ENCODE assay signal across 24 cellular contexts in the genomic region with DNA sequence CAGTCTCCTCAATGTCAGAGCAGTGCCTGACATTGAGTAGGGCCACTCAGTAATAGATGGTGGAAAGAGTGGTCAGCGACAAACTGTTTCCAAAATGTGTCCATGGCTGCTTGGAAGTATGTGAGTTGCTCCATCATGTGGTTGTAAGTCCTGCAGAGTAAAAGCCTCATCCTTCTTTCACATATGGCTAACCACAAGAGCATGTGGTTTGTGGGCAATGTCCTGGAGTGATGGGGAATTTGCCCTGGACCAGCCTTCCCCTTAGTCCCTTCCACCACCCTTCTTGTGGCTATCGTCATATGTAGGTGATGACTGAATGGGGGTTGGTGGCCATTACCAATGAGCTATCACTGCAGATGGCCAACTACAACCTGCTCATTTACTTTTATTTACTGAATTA. TPM values are rescaled to one million over a fixed set of nuclear protein-coding genes. Genes with fewer than 3 reads are reported as not detected.
DNase-seq lines count a peak whose midpoint lies in the region; ATAC-seq and TF ChIP-seq lines count a peak whose summit lies in the region.
"Had no signal": no experiment of that assay in that cellular context is flagged by ENCODE, and none has a peak within 500 bp of the region (broad histone marks: within the 10 kb centered on the region; RNA-seq: fewer than 3 reads in every experiment).

No MANE protein-coding gene starts in this region.

- no peak for TF ChIP-seq POLR2A in NB4 (IDR thresholded peaks at IDR 0.05; ENCODE audit: extremely low read depth, insufficient read length)
- TF ChIP-seq POLR2A in gastroesophageal sphincter (IDR thresholded peaks at IDR 0.05): no peak

- TF ChIP-seq CTCF in NB4 (IDR thresholded peaks at IDR 0.05; ENCODE audit: low read depth, low read length) (no peak), astrocyte of the cerebellum (IDR thresholded peaks at IDR 0.05; ENCODE audit: low read depth, low read length, missing control alignments) (no peak), gastroesophageal sphincter (IDR thresholded peaks at IDR 0.05) (no peak)

- H3K27me3 ChIP-seq in gastroesophageal sphincter: peaks cover 3% of the 10 kb centered on the region
- H3K27me3 ChIP-seq: BLaER1, SJCRH30 had no signal

- no peaks in the 10 kb centered on the region for H3K36me3 ChIP-seq in gastroesophageal sphincter
- H3K36me3 ChIP-seq: BLaER1, SJCRH30 had no signal

- no peaks in the 10 kb centered on the region for H3K9me3 ChIP-seq in gastroesophageal sphincter
- H3K9me3 ChIP-seq: BLaER1, SJCRH30 had no signal

- H3K9me3 Mint-ChIP-seq in activated CD4-positive, alpha-beta memory T cell treated with anti-CD3 and anti-CD28 coated beads, Interleukin-2, amount 10 ng/mL, durations not matched to agents 7 days and 5 days: no peaks in the 10 kb centered on the region
- H3K9me3 Mint-ChIP-seq: CD4-positive, alpha-beta T cell; H9; HFFc6; T-cell had no signal

- CTCF ChIA-PET in activated CD4-positive, alpha-beta memory T cell treated with anti-CD3 and anti-CD28 coated beads, Interleukin-2, amount 10 ng/mL, durations not matched to agents 7 days and 5 days (lab: Charles Lee): no interaction called here

- in situ Hi-C loops in astrocyte of the cerebellum (cut with HindIII; ENCODE audit: low sequenced_read_pairs): no loop called here

- peaks cover 0 to under 1% (median 0%) of the 10 kb centered on the region in 3 donors for H3K4me1 ChIP-seq in gastroesophageal sphincter
- H3K4me1 ChIP-seq: SJCRH30 had no signal

- peak; percentile 10 for DNase-seq in GM03348 (ENCODE audit: low spot score)
- DNase-seq in NB4 (ENCODE audit: low read depth): peak; percentile 39
- peak; percentile 81 for DNase-seq in astrocyte of the cerebellum (ENCODE audit: low read depth)
- DNase-seq in myocyte (ENCODE audit: low read depth): peak; percentile 3
- no peak for DNase-seq in activated CD4-positive, alpha-beta memory T cell treated with anti-CD3 and anti-CD28 coated beads, Interleukin-2, amount 10 ng/mL, durations not matched to agents 7 days and 5 days
- no peak for DNase-seq in SHP77 (lab: John Stamatoyannopoulos, UW)
- DNase-seq: CD4-positive, alpha-beta T cell; COR-L47; H9; HFFc6; KG1; NCI-H1417; NCI-H187; NCI-H2107; NCI-H510A; NK-92 treated with Interleukin-12 subunit alpha and Interleukin-12 subunit beta, amount 100 ng/mL, for 24 hours; T-cell had no signal

- peaks cover 6% of the 10 kb centered on the region for H3K27me3 Mint-ChIP-seq in activated CD4-positive, alpha-beta memory T cell treated with anti-CD3 and anti-CD28 coated beads, Interleukin-2, amount 10 ng/mL, durations not matched to agents 7 days and 5 days

- no peak overlapping the region for H3K27ac Mint-ChIP-seq in activated CD4-positive, alpha-beta memory T cell treated with anti-CD3 and anti-CD28 coated beads, Interleukin-2, amount 10 ng/mL, durations not matched to agents 7 days and 5 days
- H3K27ac Mint-ChIP-seq: CD4-positive, alpha-beta T cell; H9; HFFc6; T-cell had no signal

- no peak overlapping the region for H3K4me3 Mint-ChIP-seq in activated CD4-positive, alpha-beta memory T cell treated with anti-CD3 and anti-CD28 coated beads, Interleukin-2, amount 10 ng/mL, durations not matched to agents 7 days and 5 days
- H3K4me3 Mint-ChIP-seq: CD4-positive, alpha-beta T cell; H9; HFFc6; T-cell had no signal

- H3K4me3 ChIP-seq in NB4 (ENCODE audit: low read depth, low read length): no peak overlapping the region
- no peak overlapping the region for H3K4me3 ChIP-seq in astrocyte of the cerebellum (ENCODE audit: low read depth, low read length)
- H3K4me3 ChIP-seq in gastroesophageal sphincter: no peak overlapping the region
- H3K4me3 ChIP-seq: BLaER1, SJCRH30 had no signal

- no peaks in the 10 kb centered on the region for H3K36me3 Mint-ChIP-seq in activated CD4-positive, alpha-beta memory T cell treated with anti-CD3 and anti-CD28 coated beads, Interleukin-2, amount 10 ng/mL, durations not matched to agents 7 days and 5 days (ENCODE audit: low read depth)
- H3K36me3 Mint-ChIP-seq: T-cell had no signal

- no peak overlapping the region for H3K27ac ChIP-seq in gastroesophageal sphincter
- H3K27ac ChIP-seq: BLaER1, HL-60, SJCRH30 had no signal

- TF ChIP-seq EP300 in gastroesophageal sphincter (IDR thresholded peaks at IDR 0.05): no peak

- ATAC-seq in HG03460 (IDR thresholded peaks at IDR 0.05; ENCODE audit: unreplicated experiment) (no peak), gastroesophageal sphincter (no peak)
- ATAC-seq: Panc1, T-cell had no signal

- H3K4me1 Mint-ChIP-seq in activated CD4-positive, alpha-beta memory T cell treated with anti-CD3 and anti-CD28 coated beads, Interleukin-2, amount 10 ng/mL, durations not matched to agents 7 days and 5 days: no peaks in the 10 kb centered on the region

- 92 to 100% methylated on average over 1 to 2 of the region's 2 CpGs for WGBS in gastroesophageal sphincter (ENCODE audit: low coverage in 1 of 2), 2 donors

- POLR2A ChIA-PET in activated CD4-positive, alpha-beta memory T cell treated with anti-CD3 and anti-CD28 coated beads, Interleukin-2, amount 10 ng/mL, durations not matched to agents 7 days and 5 days (lab: Charles Lee): no interaction called here

RNA-seq across cellular contexts. Expression of a gene that starts 33.0 kb away (rescaled TPM):
- total RNA-seq in myocyte (under 0.01 and 0.05 TPM in 2 replicates), gastroesophageal sphincter (10 to 100 TPM in 2 of 4 donors, 1 to 10 TPM in 2; 4.8 to 19.7 (median 10.7) TPM)
- 0.04 TPM for polyA plus RNA-seq in myocyte (2012)
- 1 to 10 TPM; 1.2 to 1.4 TPM for total RNA-seq in activated CD4-positive, alpha-beta memory T cell treated with anti-CD3 and anti-CD28 coated beads, Interleukin-2, amount 10 ng/mL, durations not matched to agents 7 days and 5 days
- total RNA-seq: HT-29 had no signal

Comparison
In these comparisons a context has a peak if more than half of its experiments do, and no peak if none do; other contexts are left out.
1. DNase-seq: peak in GM03348 (single experiment), NB4 (single experiment), astrocyte of the cerebellum (single experiment) and myocyte (single experiment); none in activated CD4-positive, alpha-beta memory T cell treated with anti-CD3 and anti-CD28 coated beads, Interleukin-2, amount 10 ng/mL, durations not matched to agents 7 days and 5 days (single experiment) and SHP77 (0 of 2).